1 cellular context compared by ENCODE assay signal in the genomic region with DNA sequence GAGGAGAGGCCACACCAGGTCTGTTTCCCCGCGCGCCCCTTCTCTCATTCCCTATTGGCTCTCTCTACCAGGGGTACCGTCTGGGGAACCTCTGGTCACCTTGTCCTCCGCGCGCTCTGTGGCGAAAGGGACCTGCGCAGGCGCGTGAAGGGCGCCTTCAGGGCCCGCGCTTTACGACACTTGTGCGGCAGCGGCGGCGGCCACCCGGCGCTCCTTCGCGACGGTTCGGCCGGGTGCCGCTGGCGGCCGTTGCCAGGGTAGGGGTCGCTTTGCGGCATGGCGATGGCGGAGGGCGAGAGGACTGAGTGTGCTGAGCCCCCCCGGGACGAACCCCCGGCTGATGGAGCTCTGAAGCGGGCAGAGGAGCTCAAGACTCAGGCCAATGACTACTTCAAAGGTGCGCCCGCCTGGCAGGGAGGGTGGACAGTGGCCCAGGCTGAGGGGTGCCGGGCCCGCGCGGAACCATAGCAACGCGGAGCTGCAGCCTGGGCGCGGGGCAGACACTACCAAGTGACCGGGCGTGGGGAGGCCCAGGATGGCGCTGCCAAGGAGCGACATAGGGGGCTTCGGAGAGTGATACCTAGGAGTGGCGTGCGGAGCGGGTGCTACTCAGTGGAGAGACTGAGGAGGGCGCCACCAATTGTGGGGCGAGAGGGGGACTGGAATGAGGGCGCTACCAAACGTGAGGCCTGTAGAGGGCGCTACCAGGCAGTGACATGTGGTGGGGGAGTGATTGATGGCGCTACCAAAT.
TF ChIP-seq lines count a peak whose summit lies in the region.

A gene with protein sequence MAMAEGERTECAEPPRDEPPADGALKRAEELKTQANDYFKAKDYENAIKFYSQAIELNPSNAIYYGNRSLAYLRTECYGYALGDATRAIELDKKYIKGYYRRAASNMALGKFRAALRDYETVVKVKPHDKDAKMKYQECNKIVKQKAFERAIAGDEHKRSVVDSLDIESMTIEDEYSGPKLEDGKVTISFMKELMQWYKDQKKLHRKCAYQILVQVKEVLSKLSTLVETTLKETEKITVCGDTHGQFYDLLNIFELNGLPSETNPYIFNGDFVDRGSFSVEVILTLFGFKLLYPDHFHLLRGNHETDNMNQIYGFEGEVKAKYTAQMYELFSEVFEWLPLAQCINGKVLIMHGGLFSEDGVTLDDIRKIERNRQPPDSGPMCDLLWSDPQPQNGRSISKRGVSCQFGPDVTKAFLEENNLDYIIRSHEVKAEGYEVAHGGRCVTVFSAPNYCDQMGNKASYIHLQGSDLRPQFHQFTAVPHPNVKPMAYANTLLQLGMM (plus strand): TSS at position 267 of the 751 bp plus-strand sequence. CDS start 10 bp downstream, at position 277.

TF ChIP-seq in K562, 482 proteins besides CTCF, POLR2A, EP300 and RAD21 (continued from another document and continues in another):
- TF ChIP-seq ATF7 (IDR thresholded peaks at IDR 0.05) (peak; percentile 72), RCOR1 (IDR thresholded peaks at IDR 0.05; ENCODE audit: borderline replicate concordance in 1 of 2, low read depth in 2 of 2, low read length in 2 of 2) (peak in 1 of 2 experiments; percentile 57; a peak in 1 of 4 replicates), ZNF316 (IDR thresholded peaks at IDR 0.05) (0 out of 2 replicates have a peak, but pooled peaks have one; percentile 11), KDM4B (IDR thresholded peaks at IDR 0.05; ENCODE audit: borderline replicate concordance in 2 of 2, low read depth in 1 of 2) (0 out of 4 replicates have a peak, but pooled peaks of 1 of the 2 experiments have one; percentile 32), ZNF121 (CRISPR knock-in tag; conservative IDR thresholded peaks at IDR 0.05) (no peak), LEF1 (IDR thresholded peaks at IDR 0.05) (peak; percentile 74; the same call in 1 of the 2 replicates), IRF2 (CRISPR knock-in tag; IDR thresholded peaks at IDR 0.05) (no peak), EGR1 (conservative IDR thresholded peaks at IDR 0.05) (peak; percentile 92), POU5F1 (IDR thresholded peaks at IDR 0.05; ENCODE audit: borderline replicate concordance, low read depth, low read length, partially characterized antibody) (no peak), POLR3A (IDR thresholded peaks at IDR 0.05; ENCODE audit: borderline replicate concordance, extremely low read depth, insufficient read depth, insufficient read length) (no peak), HOXB6 (CRISPR knock-in tag; IDR thresholded peaks at IDR 0.05; ENCODE audit: borderline replicate concordance) (no peak), SMAD2 (IDR thresholded peaks at IDR 0.05; ENCODE audit: low read depth, low read length) (no peak), TEAD4 (IDR thresholded peaks at IDR 0.05; ENCODE audit: low read length) (0 out of 2 replicates have a peak, but pooled peaks have one; percentile 9), TEAD4 (CRISPR knock-in tag; IDR thresholded peaks at IDR 0.05; ENCODE audit: borderline replicate concordance) (no peak), ZNF75A (CRISPR knock-in tag; IDR thresholded peaks at IDR 0.05) (no peak), PHB (CRISPR knock-in tag; IDR thresholded peaks at IDR 0.05) (peak; percentile 45; the same call in 1 of the 2 replicates), ARHGAP35 (IDR thresholded peaks at IDR 0.05; ENCODE audit: partially characterized antibody) (no peak), CTBP1 (IDR thresholded peaks at IDR 0.05; ENCODE audit: borderline replicate concordance) (peak; percentile 85), SIX5 (IDR thresholded peaks at IDR 0.05; ENCODE audit: borderline replicate concordance in 1 of 2, insufficient read depth in 1 of 2, low read depth in 1 of 2, low read length in 2 of 2) (peak in 1 of 2 experiments; percentile 13; a peak in 1 of 4 replicates), FOS (IDR thresholded peaks at IDR 0.05; ENCODE audit: extremely low read depth, insufficient read length) (no peak), HNRNPLL (IDR thresholded peaks at IDR 0.05; ENCODE audit: low read depth, low read length, poor library complexity, severe bottlenecking) (peak; percentile 71), CSDE1 (IDR thresholded peaks at IDR 0.05) (no peak; a peak in 1 of 4 replicates), ZNF444 (CRISPR knock-in tag; IDR thresholded peaks at IDR 0.05) (no peak), GABPB1 (CRISPR knock-in tag; IDR thresholded peaks at IDR 0.05) (peak; percentile 77), ELF4 (CRISPR knock-in tag; IDR thresholded peaks at IDR 0.05) (no peak), L3MBTL2 (IDR thresholded peaks at IDR 0.05) (no peak; the same call in none of the 2 replicates), NR2F6 (CRISPR knock-in tag; IDR thresholded peaks at IDR 0.05) (no peak), MYC (IDR thresholded peaks at IDR 0.05; ENCODE audit: low read depth, low read length) (peak; percentile 88), MYC (CRISPR knock-in tag; IDR thresholded peaks at IDR 0.05; ENCODE audit: borderline replicate concordance, low read depth) (peak; percentile 85; the same call in 1 of the 2 replicates), ZC3H11A (IDR thresholded peaks at IDR 0.05; ENCODE audit: low read depth, low read length) (no peak), CCAR2 (IDR thresholded peaks at IDR 0.05; ENCODE audit: low read depth, low read length) (no peak), KAT2B (IDR thresholded peaks at IDR 0.05; ENCODE audit: low read depth, low read length) (peak; percentile 92), KLF6 (CRISPR knock-in tag; IDR thresholded peaks at IDR 0.05; ENCODE audit: borderline replicate concordance) (no peak), SP2 (IDR thresholded peaks at IDR 0.05; ENCODE audit: extremely low read depth, low read depth, low read length, poor library complexity, severe bottlenecking) (no peak), U2AF2 (optimal IDR thresholded peaks at IDR 0.05; ENCODE audit: low read depth, low read length) (no peak), ETS2 (tag; IDR thresholded peaks at IDR 0.05; ENCODE audit: borderline replicate concordance, poor library complexity, severe bottlenecking) (no peak), ZNF584 (CRISPR knock-in tag; IDR thresholded peaks at IDR 0.05; ENCODE audit: low read depth) (no peak), ARID1B (IDR thresholded peaks at IDR 0.05) (peak; percentile 72), NONO (IDR thresholded peaks at IDR 0.05; ENCODE audit: low read depth in 2 of 2, low read length in 1 of 2) (peak in 1 of 2 experiments; percentile 82; a peak in 2 of 4 replicates)
- TF ChIP-seq, protein P1, sequence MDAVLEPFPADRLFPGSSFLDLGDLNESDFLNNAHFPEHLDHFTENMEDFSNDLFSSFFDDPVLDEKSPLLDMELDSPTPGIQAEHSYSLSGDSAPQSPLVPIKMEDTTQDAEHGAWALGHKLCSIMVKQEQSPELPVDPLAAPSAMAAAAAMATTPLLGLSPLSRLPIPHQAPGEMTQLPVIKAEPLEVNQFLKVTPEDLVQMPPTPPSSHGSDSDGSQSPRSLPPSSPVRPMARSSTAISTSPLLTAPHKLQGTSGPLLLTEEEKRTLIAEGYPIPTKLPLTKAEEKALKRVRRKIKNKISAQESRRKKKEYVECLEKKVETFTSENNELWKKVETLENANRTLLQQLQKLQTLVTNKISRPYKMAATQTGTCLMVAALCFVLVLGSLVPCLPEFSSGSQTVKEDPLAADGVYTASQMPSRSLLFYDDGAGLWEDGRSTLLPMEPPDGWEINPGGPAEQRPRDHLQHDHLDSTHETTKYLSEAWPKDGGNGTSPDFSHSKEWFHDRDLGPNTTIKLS (IDR thresholded peaks at IDR 0.05; ENCODE audit: borderline replicate concordance, low read depth): peak; percentile 63; the same call in 1 of the 2 replicates
- TF ChIP-seq, protein P2, sequence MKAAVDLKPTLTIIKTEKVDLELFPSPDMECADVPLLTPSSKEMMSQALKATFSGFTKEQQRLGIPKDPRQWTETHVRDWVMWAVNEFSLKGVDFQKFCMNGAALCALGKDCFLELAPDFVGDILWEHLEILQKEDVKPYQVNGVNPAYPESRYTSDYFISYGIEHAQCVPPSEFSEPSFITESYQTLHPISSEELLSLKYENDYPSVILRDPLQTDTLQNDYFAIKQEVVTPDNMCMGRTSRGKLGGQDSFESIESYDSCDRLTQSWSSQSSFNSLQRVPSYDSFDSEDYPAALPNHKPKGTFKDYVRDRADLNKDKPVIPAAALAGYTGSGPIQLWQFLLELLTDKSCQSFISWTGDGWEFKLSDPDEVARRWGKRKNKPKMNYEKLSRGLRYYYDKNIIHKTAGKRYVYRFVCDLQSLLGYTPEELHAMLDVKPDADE (conservative IDR thresholded peaks at IDR 0.05; ENCODE audit: control insufficient read depth, low read depth, low read length): peak; percentile 63; the same call in 1 of the 2 replicates
- TF ChIP-seq, protein P3, sequence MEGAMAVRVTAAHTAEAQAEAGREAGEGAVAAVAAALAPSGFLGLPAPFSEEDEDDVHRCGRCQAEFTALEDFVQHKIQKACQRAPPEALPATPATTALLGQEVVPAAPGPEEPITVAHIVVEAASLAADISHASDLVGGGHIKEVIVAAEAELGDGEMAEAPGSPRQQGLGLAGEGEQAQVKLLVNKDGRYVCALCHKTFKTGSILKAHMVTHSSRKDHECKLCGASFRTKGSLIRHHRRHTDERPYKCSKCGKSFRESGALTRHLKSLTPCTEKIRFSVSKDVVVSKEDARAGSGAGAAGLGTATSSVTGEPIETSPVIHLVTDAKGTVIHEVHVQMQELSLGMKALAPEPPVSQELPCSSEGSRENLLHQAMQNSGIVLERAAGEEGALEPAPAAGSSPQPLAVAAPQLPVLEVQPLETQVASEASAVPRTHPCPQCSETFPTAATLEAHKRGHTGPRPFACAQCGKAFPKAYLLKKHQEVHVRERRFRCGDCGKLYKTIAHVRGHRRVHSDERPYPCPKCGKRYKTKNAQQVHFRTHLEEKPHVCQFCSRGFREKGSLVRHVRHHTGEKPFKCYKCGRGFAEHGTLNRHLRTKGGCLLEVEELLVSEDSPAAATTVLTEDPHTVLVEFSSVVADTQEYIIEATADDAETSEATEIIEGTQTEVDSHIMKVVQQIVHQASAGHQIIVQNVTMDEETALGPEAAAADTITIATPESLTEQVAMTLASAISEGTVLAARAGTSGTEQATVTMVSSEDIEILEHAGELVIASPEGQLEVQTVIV (CRISPR knock-in tag; IDR thresholded peaks at IDR 0.05; ENCODE audit: borderline replicate concordance): peak; percentile 99
- TF ChIP-seq, protein P4, sequence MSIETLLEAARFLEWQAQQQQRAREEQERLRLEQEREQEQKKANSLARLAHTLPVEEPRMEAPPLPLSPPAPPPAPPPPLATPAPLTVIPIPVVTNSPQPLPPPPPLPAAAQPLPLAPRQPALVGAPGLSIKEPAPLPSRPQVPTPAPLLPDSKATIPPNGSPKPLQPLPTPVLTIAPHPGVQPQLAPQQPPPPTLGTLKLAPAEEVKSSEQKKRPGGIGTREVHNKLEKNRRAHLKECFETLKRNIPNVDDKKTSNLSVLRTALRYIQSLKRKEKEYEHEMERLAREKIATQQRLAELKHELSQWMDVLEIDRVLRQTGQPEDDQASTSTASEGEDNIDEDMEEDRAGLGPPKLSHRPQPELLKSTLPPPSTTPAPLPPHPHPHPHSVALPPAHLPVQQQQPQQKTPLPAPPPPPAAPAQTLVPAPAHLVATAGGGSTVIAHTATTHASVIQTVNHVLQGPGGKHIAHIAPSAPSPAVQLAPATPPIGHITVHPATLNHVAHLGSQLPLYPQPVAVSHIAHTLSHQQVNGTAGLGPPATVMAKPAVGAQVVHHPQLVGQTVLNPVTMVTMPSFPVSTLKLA (conservative IDR thresholded peaks at IDR 0.05): peak; percentile 76 to 80
- TF ChIP-seq, protein P5, sequence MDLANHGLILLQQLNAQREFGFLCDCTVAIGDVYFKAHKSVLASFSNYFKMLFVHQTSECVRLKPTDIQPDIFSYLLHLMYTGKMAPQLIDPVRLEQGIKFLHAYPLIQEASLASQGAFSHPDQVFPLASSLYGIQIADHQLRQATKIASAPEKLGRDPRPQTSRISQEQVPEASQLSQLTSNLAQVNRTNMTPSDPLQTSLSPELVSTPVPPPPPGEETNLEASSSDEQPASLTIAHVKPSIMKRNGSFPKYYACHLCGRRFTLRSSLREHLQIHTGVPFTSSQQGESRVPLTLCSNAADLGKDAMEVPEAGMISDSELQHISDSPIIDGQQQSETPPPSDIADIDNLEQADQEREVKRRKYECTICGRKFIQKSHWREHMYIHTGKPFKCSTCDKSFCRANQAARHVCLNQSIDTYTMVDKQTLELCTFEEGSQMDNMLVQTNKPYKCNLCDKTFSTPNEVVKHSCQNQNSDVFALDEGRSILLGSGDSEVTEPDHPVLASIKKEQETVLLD (IDR thresholded peaks at IDR 0.05): peak; percentile 90
- TF ChIP-seq, protein P6, sequence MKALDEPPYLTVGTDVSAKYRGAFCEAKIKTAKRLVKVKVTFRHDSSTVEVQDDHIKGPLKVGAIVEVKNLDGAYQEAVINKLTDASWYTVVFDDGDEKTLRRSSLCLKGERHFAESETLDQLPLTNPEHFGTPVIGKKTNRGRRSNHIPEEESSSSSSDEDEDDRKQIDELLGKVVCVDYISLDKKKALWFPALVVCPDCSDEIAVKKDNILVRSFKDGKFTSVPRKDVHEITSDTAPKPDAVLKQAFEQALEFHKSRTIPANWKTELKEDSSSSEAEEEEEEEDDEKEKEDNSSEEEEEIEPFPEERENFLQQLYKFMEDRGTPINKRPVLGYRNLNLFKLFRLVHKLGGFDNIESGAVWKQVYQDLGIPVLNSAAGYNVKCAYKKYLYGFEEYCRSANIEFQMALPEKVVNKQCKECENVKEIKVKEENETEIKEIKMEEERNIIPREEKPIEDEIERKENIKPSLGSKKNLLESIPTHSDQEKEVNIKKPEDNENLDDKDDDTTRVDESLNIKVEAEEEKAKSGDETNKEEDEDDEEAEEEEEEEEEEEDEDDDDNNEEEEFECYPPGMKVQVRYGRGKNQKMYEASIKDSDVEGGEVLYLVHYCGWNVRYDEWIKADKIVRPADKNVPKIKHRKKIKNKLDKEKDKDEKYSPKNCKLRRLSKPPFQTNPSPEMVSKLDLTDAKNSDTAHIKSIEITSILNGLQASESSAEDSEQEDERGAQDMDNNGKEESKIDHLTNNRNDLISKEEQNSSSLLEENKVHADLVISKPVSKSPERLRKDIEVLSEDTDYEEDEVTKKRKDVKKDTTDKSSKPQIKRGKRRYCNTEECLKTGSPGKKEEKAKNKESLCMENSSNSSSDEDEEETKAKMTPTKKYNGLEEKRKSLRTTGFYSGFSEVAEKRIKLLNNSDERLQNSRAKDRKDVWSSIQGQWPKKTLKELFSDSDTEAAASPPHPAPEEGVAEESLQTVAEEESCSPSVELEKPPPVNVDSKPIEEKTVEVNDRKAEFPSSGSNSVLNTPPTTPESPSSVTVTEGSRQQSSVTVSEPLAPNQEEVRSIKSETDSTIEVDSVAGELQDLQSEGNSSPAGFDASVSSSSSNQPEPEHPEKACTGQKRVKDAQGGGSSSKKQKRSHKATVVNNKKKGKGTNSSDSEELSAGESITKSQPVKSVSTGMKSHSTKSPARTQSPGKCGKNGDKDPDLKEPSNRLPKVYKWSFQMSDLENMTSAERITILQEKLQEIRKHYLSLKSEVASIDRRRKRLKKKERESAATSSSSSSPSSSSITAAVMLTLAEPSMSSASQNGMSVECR (CRISPR knock-in tag; IDR thresholded peaks at IDR 0.05): 0 out of 2 replicates have a peak, but pooled peaks have one; percentile 13
- TF ChIP-seq, protein P7, sequence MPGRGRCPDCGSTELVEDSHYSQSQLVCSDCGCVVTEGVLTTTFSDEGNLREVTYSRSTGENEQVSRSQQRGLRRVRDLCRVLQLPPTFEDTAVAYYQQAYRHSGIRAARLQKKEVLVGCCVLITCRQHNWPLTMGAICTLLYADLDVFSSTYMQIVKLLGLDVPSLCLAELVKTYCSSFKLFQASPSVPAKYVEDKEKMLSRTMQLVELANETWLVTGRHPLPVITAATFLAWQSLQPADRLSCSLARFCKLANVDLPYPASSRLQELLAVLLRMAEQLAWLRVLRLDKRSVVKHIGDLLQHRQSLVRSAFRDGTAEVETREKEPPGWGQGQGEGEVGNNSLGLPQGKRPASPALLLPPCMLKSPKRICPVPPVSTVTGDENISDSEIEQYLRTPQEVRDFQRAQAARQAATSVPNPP (IDR thresholded peaks at IDR 0.05; ENCODE audit: borderline replicate concordance, insufficient read depth, insufficient read length): no peak
